9 cellular contexts compared by ENCODE assay signal in genomic region chr7:26397326-26397725, GRCh38.
DNase-seq lines count a peak whose midpoint lies in the region; ATAC-seq and TF ChIP-seq lines count a peak whose summit lies in the region.
"Had no signal": no experiment of that assay in that cellular context is flagged by ENCODE, and none has a peak within 500 bp of the region (broad histone marks: within the 10 kb centered on the region; RNA-seq: fewer than 3 reads in every experiment).

No MANE protein-coding gene starts in this region.

- H3K9me3 Mint-ChIP-seq in CD4-positive, CD25-positive, alpha-beta regulatory T cell = peaks cover 0 to 3% (median 0%) of the 10 kb centered on the region in 7 donors

- H3K4me1 Mint-ChIP-seq in CD4-positive, CD25-positive, alpha-beta regulatory T cell = peaks cover 0 to 20% (median 8%) of the 10 kb centered on the region in 4 donors

- no peak for TF ChIP-seq RAD21 in neural cell (conservative IDR thresholded peaks at IDR 0.05)

- H3K4me2 ChIP-seq in Karpas-422 (ENCODE audit: low read depth, low read length, poor library complexity, severe bottlenecking) (peak overlapping the region; percentile 99), neural cell (ENCODE audit: low read length) (no peak overlapping the region)

- TF ChIP-seq CTCF in neural cell (IDR thresholded peaks at IDR 0.05; ENCODE audit: poor library complexity, severe bottlenecking) = no peak
- no peak for TF ChIP-seq CTCF in GM10266 (IDR thresholded peaks at IDR 0.05; ENCODE audit: control insufficient read depth, insufficient read depth, low read depth, missing control alignments)

- H3K36me3 Mint-ChIP-seq in CD4-positive, CD25-positive, alpha-beta regulatory T cell = no peaks in the 10 kb centered on the region

- peaks cover 15% of the 10 kb centered on the region for H3K4me1 ChIP-seq in CD4-positive, CD25-positive, alpha-beta regulatory T cell (ENCODE audit: control insufficient read depth, insufficient read depth, low read length, poor library complexity, severe bottlenecking)
- H3K4me1 ChIP-seq in Karpas-422 (ENCODE audit: low read length) = peaks cover 23% of the 10 kb centered on the region

- ATAC-seq in CD4-positive, CD25-positive, alpha-beta regulatory T cell (ENCODE audit: low read depth in 2 of 2) = no peak
- no peak for ATAC-seq in HG02571 (IDR thresholded peaks at IDR 0.05; ENCODE audit: unreplicated experiment)

- no peaks in the 10 kb centered on the region for H3K9me3 ChIP-seq in CD4-positive, CD25-positive, alpha-beta regulatory T cell (ENCODE audit: control insufficient read depth in 2 of 2, low read length in 2 of 2)
- H3K9me3 ChIP-seq in Karpas-422 (ENCODE audit: low read length) = no peaks in the 10 kb centered on the region
- no peaks in the 10 kb centered on the region for H3K9me3 ChIP-seq in neural cell (ENCODE audit: low read length)

- no peaks in the 10 kb centered on the region for H3K79me2 ChIP-seq in Karpas-422 (ENCODE audit: low read length)
- peaks cover 18% of the 10 kb centered on the region for H3K79me2 ChIP-seq in neural cell (replicated peaks; ENCODE audit: insufficient read depth, low read length)

- H3K4me3 Mint-ChIP-seq in CD4-positive, CD25-positive, alpha-beta regulatory T cell = peak overlapping the region; percentile 45 to 86 (median 71)

- H3K9me2 ChIP-seq in Karpas-422 (replicated peaks; ENCODE audit: insufficient read depth, low read length) (no peaks in the 10 kb centered on the region), neural cell (ENCODE audit: insufficient read depth, low read length) (no peaks in the 10 kb centered on the region)

- H3K27me3 Mint-ChIP-seq in CD4-positive, CD25-positive, alpha-beta regulatory T cell = peaks cover 46% of the 10 kb centered on the region

- H3K36me3 ChIP-seq in CD4-positive, CD25-positive, alpha-beta regulatory T cell (ENCODE audit: control insufficient read depth, insufficient read depth, low read length) = no peaks in the 10 kb centered on the region
- no peaks in the 10 kb centered on the region for H3K36me3 ChIP-seq in Karpas-422 (ENCODE audit: insufficient read depth, low read length)
- H3K36me3 ChIP-seq in neural cell (ENCODE audit: insufficient read depth, low read length) = no peaks in the 10 kb centered on the region

- no peak for TF ChIP-seq EP300 in neural cell (conservative IDR thresholded peaks at IDR 0.05; ENCODE audit: poor library complexity, severe bottlenecking)

- no peak overlapping the region for H3K27ac Mint-ChIP-seq in CD4-positive, CD25-positive, alpha-beta regulatory T cell

- H3K27ac ChIP-seq in CD4-positive, CD25-positive, alpha-beta regulatory T cell (ENCODE audit: insufficient read depth, low read length, poor library complexity, severe bottlenecking) = no peak overlapping the region
- H3K27ac ChIP-seq in Karpas-422 (ENCODE audit: low read length) (no peak overlapping the region), neural cell (ENCODE audit: low read length) (peak overlapping the region; percentile 97)

- H4K20me1 ChIP-seq in Karpas-422 (ENCODE audit: insufficient read depth, low read depth, low read length) = no peaks in the 10 kb centered on the region
- no peaks in the 10 kb centered on the region for H4K20me1 ChIP-seq in neural cell (ENCODE audit: insufficient read depth)

- H3K4me3 ChIP-seq in CD4-positive, CD25-positive, alpha-beta regulatory T cell (ENCODE audit: low read depth, low read length) = no peak overlapping the region
- no peak overlapping the region for H3K4me3 ChIP-seq in Karpas-422 (ENCODE audit: low read length)
- H3K4me3 ChIP-seq in neural cell (ENCODE audit: low read length) = no peak overlapping the region

- no peak overlapping the region for H3K9ac ChIP-seq in Karpas-422 (ENCODE audit: low read length)
- peak overlapping the region; percentile 96 for H3K9ac ChIP-seq in neural cell (ENCODE audit: low read length)

- no peak overlapping the region for H2AFZ ChIP-seq in Karpas-422 (ENCODE audit: low read length)
- no peak overlapping the region for H2AFZ ChIP-seq in neural cell (ENCODE audit: low read depth, low read length)

- DNase-seq in CD4-positive, CD25-positive, alpha-beta regulatory T cell = no peak
- DNase-seq in Karpas-422 (no peak), cerebellar cortex (ENCODE audit: low spot score) (peak; percentile 92), GM10266 (ENCODE audit: extremely low spot score) (no peak), T-helper 9 cell (no peak)
- DNase-seq in activated CD8-positive, alpha-beta memory T cell treated with anti-CD3 and anti-CD28 coated beads, Interleukin-2, amount 50 U/mL, for 4 hours = no peak
- DNase-seq: HCEC 1CT had no signal

- peaks cover 46% of the 10 kb centered on the region for H3K27me3 ChIP-seq in CD4-positive, CD25-positive, alpha-beta regulatory T cell (ENCODE audit: control insufficient read depth, insufficient read depth, low read length)
- H3K27me3 ChIP-seq in Karpas-422 (ENCODE audit: low read length) = no peaks in the 10 kb centered on the region
- H3K27me3 ChIP-seq in neural cell (ENCODE audit: insufficient read depth, low read depth, low read length) = no peaks in the 10 kb centered on the region

- H3F3A ChIP-seq in neural cell (ENCODE audit: insufficient read depth, low read length, poor library complexity, severe bottlenecking) = no peaks in the 10 kb centered on the region

TF ChIP-seq in neural cell, 6 proteins besides CTCF, POLR2A, EP300 and RAD21:
- TF ChIP-seq SMC3 (conservative IDR thresholded peaks at IDR 0.05; ENCODE audit: poor library complexity) (no peak), EZH2 (IDR thresholded peaks at IDR 0.05; ENCODE audit: borderline replicate concordance, insufficient read depth, low read length, poor library complexity, severe bottlenecking) (no peak)
- TF ChIP-seq, protein P1, sequence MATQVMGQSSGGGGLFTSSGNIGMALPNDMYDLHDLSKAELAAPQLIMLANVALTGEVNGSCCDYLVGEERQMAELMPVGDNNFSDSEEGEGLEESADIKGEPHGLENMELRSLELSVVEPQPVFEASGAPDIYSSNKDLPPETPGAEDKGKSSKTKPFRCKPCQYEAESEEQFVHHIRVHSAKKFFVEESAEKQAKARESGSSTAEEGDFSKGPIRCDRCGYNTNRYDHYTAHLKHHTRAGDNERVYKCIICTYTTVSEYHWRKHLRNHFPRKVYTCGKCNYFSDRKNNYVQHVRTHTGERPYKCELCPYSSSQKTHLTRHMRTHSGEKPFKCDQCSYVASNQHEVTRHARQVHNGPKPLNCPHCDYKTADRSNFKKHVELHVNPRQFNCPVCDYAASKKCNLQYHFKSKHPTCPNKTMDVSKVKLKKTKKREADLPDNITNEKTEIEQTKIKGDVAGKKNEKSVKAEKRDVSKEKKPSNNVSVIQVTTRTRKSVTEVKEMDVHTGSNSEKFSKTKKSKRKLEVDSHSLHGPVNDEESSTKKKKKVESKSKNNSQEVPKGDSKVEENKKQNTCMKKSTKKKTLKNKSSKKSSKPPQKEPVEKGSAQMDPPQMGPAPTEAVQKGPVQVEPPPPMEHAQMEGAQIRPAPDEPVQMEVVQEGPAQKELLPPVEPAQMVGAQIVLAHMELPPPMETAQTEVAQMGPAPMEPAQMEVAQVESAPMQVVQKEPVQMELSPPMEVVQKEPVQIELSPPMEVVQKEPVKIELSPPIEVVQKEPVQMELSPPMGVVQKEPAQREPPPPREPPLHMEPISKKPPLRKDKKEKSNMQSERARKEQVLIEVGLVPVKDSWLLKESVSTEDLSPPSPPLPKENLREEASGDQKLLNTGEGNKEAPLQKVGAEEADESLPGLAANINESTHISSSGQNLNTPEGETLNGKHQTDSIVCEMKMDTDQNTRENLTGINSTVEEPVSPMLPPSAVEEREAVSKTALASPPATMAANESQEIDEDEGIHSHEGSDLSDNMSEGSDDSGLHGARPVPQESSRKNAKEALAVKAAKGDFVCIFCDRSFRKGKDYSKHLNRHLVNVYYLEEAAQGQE (IDR thresholded peaks at IDR 0.05; ENCODE audit: borderline replicate concordance) = no peak
